In genomic region chr5:53482717-53483638, GRCh38 we compare ENCODE assay signal across 8 cellular contexts. TPM values are rescaled to one million over a fixed set of nuclear protein-coding genes. Genes with fewer than 3 reads are reported as not detected.
DNase-seq lines count a peak whose midpoint lies in the region; ATAC-seq and TF ChIP-seq lines count a peak whose summit lies in the region.

No MANE protein-coding gene starts in this region.

- H3K36me3 Mint-ChIP-seq in CD4-positive, CD25-positive, alpha-beta regulatory T cell, result no peaks in the 10 kb centered on the region
- no peaks in the 10 kb centered on the region for H3K36me3 Mint-ChIP-seq in neural crest cell (ENCODE audit: low read depth)

- DNase-seq in CD4-positive, CD25-positive, alpha-beta regulatory T cell, result peak in 2 of 3 donors; percentile 6 to 20
- DNase-seq in activated CD8-positive, alpha-beta memory T cell treated with anti-CD3 and anti-CD28 coated beads, Interleukin-2, amount 50 U/mL, for 4 hours, result peak; percentile 18
- DNase-seq in foreskin fibroblast (peak in 1 of 2 donors; percentile 63), neural crest cell (ENCODE audit: low read depth, low spot score) (peak; percentile 18), NCI-H524 treated with DMSO at 0.1 percent for 48 hours (lab: John Stamatoyannopoulos, UW) (no peak)

- H3K4me3 ChIP-seq in CD4-positive, CD25-positive, alpha-beta regulatory T cell (ENCODE audit: low read depth, low read length), result peak overlapping the region; percentile 91
- peak overlapping the region; percentile 71 to 88 for H3K4me3 ChIP-seq in foreskin fibroblast (ENCODE audit: low read depth in 1 of 2, low read length in 2 of 2)

- peak overlapping the region; percentile 80 to 98 (median 90) for H3K4me3 Mint-ChIP-seq in CD4-positive, CD25-positive, alpha-beta regulatory T cell
- H3K4me3 Mint-ChIP-seq in neural crest cell, result peak overlapping the region; percentile 96

- TF ChIP-seq CTCF in foreskin fibroblast (IDR thresholded peaks at IDR 0.05; ENCODE audit: low read depth, low read length) (peak; percentile 39), neural crest cell (conservative IDR thresholded peaks at IDR 0.05) (no peak)

- H3K36me3 ChIP-seq in CD4-positive, CD25-positive, alpha-beta regulatory T cell (ENCODE audit: control insufficient read depth, insufficient read depth, low read length), result no peaks in the 10 kb centered on the region

- H3K9me3 ChIP-seq in CD4-positive, CD25-positive, alpha-beta regulatory T cell (ENCODE audit: control insufficient read depth in 2 of 2, low read length in 2 of 2), result no peaks in the 10 kb centered on the region

- H3K4me1 ChIP-seq in CD4-positive, CD25-positive, alpha-beta regulatory T cell (ENCODE audit: control insufficient read depth, insufficient read depth, low read length, poor library complexity, severe bottlenecking), result peaks cover 37% of the 10 kb centered on the region

- ATAC-seq in CD4-positive, CD25-positive, alpha-beta regulatory T cell (ENCODE audit: low read depth in 2 of 2), result peak in 1 of 2 donors; percentile 8
- ATAC-seq in HG02852 (IDR thresholded peaks at IDR 0.05; ENCODE audit: unreplicated experiment) (peak; percentile 34), HG03460 (IDR thresholded peaks at IDR 0.05; ENCODE audit: unreplicated experiment) (no peak), HG03439 (IDR thresholded peaks at IDR 0.05; ENCODE audit: unreplicated experiment) (no peak)

- H3K9me3 Mint-ChIP-seq in CD4-positive, CD25-positive, alpha-beta regulatory T cell, result peaks cover 0 to 3% (median 0%) of the 10 kb centered on the region in 7 donors
- H3K9me3 Mint-ChIP-seq in neural crest cell, result no peaks in the 10 kb centered on the region

- no peak overlapping the region for H3K27ac ChIP-seq in CD4-positive, CD25-positive, alpha-beta regulatory T cell (ENCODE audit: insufficient read depth, low read length, poor library complexity, severe bottlenecking)

- peak overlapping the region in 2 of 3 donors; percentile 61 to 90 for H3K27ac Mint-ChIP-seq in CD4-positive, CD25-positive, alpha-beta regulatory T cell
- no peak overlapping the region for H3K27ac Mint-ChIP-seq in neural crest cell (ENCODE audit: unreplicated experiment)

- H3K4me1 Mint-ChIP-seq in CD4-positive, CD25-positive, alpha-beta regulatory T cell, result peaks cover 14 to 48% (median 28%) of the 10 kb centered on the region in 4 donors
- peaks cover 38% of the 10 kb centered on the region for H3K4me1 Mint-ChIP-seq in neural crest cell

- peaks cover 31% of the 10 kb centered on the region for H3K27me3 ChIP-seq in CD4-positive, CD25-positive, alpha-beta regulatory T cell (ENCODE audit: control insufficient read depth, insufficient read depth, low read length)

- H3K27me3 Mint-ChIP-seq in CD4-positive, CD25-positive, alpha-beta regulatory T cell, result peaks cover 79% of the 10 kb centered on the region
- peaks cover 70% of the 10 kb centered on the region for H3K27me3 Mint-ChIP-seq in neural crest cell (ENCODE audit: low read depth)

RNA-seq across cellular contexts. Expression of gene FST, which starts 2.5 kb away (rescaled TPM):
- not detected for total RNA-seq in CD4-positive, CD25-positive, alpha-beta regulatory T cell
- under 1 TPM in 2 of 4 donors, not detected in 2; 0.10 to 0.22 TPM for polyA plus RNA-seq in CD4-positive, CD25-positive, alpha-beta regulatory T cell
- total RNA-seq in neural crest cell, result 4.0 and 7.2 TPM in 2 replicates
